In genomic region chr17:49576121-49576905, GRCh38 we compare ENCODE assay signal across 8 cellular contexts. TPM values are rescaled to one million over a fixed set of nuclear protein-coding genes. Genes with fewer than 3 reads are reported as not detected.
DNase-seq lines count a peak whose midpoint lies in the region; ATAC-seq and TF ChIP-seq lines count a peak whose summit lies in the region.

No MANE protein-coding gene starts in this region.

- TF ChIP-seq CTCF in MCF 10A (IDR thresholded peaks at IDR 0.05; ENCODE audit: unreplicated experiment) (no peak), smooth muscle cell (IDR thresholded peaks at IDR 0.05; ENCODE audit: borderline replicate concordance, insufficient read depth, poor library complexity, severe bottlenecking) (no peak)

- peaks cover 5% of the 10 kb centered on the region for H3K4me1 Mint-ChIP-seq in MCF 10A (ENCODE audit: insufficient read depth, unreplicated experiment)

- ATAC-seq in GM19397 (IDR thresholded peaks at IDR 0.05; ENCODE audit: unreplicated experiment), result no peak

- H3K27me3 ChIP-seq in smooth muscle cell (ENCODE audit: low read depth), result no peaks in the 10 kb centered on the region
- H3K27me3 ChIP-seq in Karpas-422 (ENCODE audit: low read length), result no peaks in the 10 kb centered on the region

- intact Hi-C loops in MCF 10A (cut with micrococcal nuclease), result no loop called here

- H3K4me3 ChIP-seq in smooth muscle cell (peak overlapping the region; percentile 63), Karpas-422 (ENCODE audit: low read length) (no peak overlapping the region)

- no peaks in the 10 kb centered on the region for H4K20me1 ChIP-seq in smooth muscle cell (ENCODE audit: low read depth)
- no peaks in the 10 kb centered on the region for H4K20me1 ChIP-seq in Karpas-422 (ENCODE audit: insufficient read depth, low read depth, low read length)

- H3K27ac ChIP-seq in smooth muscle cell (ENCODE audit: low read depth), result no peak overlapping the region
- no peak overlapping the region for H3K27ac ChIP-seq in Karpas-422 (ENCODE audit: low read length)

- H3K9me2 ChIP-seq in Karpas-422 (replicated peaks; ENCODE audit: insufficient read depth, low read length), result no peaks in the 10 kb centered on the region

- peaks cover 26% of the 10 kb centered on the region for H3K27me3 Mint-ChIP-seq in MCF 10A (ENCODE audit: insufficient read depth, unreplicated experiment)

- CTCF ChIA-PET in MCF 10A (lab: Yijun Ruan, JAX), result interaction anchor here (0.5 to 16.7 kb wide), 7 partner anchors 9 to 560 kb away, joined by 3 to 325 read pairs (median 3); partner anchors contain the start of gene SLC35B1

- WGBS in smooth muscle cell (ENCODE audit: low lambda C conversion rate), result 2% methylated on average over 11 of the region's 62 CpGs

- no peaks in the 10 kb centered on the region for H3F3A ChIP-seq in smooth muscle cell (ENCODE audit: low read depth)

- H3K79me2 ChIP-seq in smooth muscle cell (ENCODE audit: low read depth), result no peaks in the 10 kb centered on the region
- no peaks in the 10 kb centered on the region for H3K79me2 ChIP-seq in Karpas-422 (ENCODE audit: low read length)

- BruUV-seq in MCF 10A (replicated peaks; lab: Mats Ljungman, UMichigan), result no TSS peak

- no peaks in the 10 kb centered on the region for H3K36me3 Mint-ChIP-seq in MCF 10A (ENCODE audit: insufficient read depth, unreplicated experiment)

- no peaks in the 10 kb centered on the region for H3K9me3 ChIP-seq in smooth muscle cell (replicated peaks; ENCODE audit: low read depth)
- no peaks in the 10 kb centered on the region for H3K9me3 ChIP-seq in Karpas-422 (ENCODE audit: low read length)

- H3K9ac ChIP-seq in smooth muscle cell (ENCODE audit: low read depth) (peak overlapping the region; percentile 13), Karpas-422 (ENCODE audit: low read length) (no peak overlapping the region)

- POLR2A ChIA-PET in MCF 10A (lab: Yijun Ruan, JAX), result interaction anchor here (0.6 to 1.1 kb wide), 2 partner anchors 56 to 129 kb away, joined by 3 to 4 read pairs; no protein-coding TSS in a partner anchor

- H3K4me3 Mint-ChIP-seq in MCF 10A (ENCODE audit: unreplicated experiment), result peak overlapping the region; percentile 69

- H2AFZ ChIP-seq in smooth muscle cell (ENCODE audit: low read depth) (no peak overlapping the region), Karpas-422 (ENCODE audit: low read length) (no peak overlapping the region)

- H3K4me2 ChIP-seq in smooth muscle cell, result peak overlapping the region; percentile 91
- no peak overlapping the region for H3K4me2 ChIP-seq in Karpas-422 (ENCODE audit: low read depth, low read length, poor library complexity, severe bottlenecking)

- no peaks in the 10 kb centered on the region for H3K4me1 ChIP-seq in smooth muscle cell (ENCODE audit: low read depth)
- H3K4me1 ChIP-seq in Karpas-422 (ENCODE audit: low read length), result no peaks in the 10 kb centered on the region

- H3K9me3 Mint-ChIP-seq in MCF 10A (ENCODE audit: unreplicated experiment), result no peaks in the 10 kb centered on the region

- peak; percentile 57 for DNase-seq in EL
- DNase-seq in NCI-H1105 treated with DMSO at 0.1 percent for 48 hours (lab: John Stamatoyannopoulos, UW), result peak; percentile 25
- DNase-seq in MCF 10A (ENCODE audit: unreplicated experiment), result no peak
- peak; percentile 87 for DNase-seq in iPS-NIHi7 (ENCODE audit: extremely low spot score)
- DNase-seq in smooth muscle cell (lab: John Stamatoyannopoulos, UW; ENCODE audit: unreplicated experiment), result no peak
- DNase-seq in Karpas-422, result no peak
- no peak for DNase-seq in CD1c-positive myeloid dendritic cell (ENCODE audit: extremely low spot score)

- no peak overlapping the region for H3K27ac Mint-ChIP-seq in MCF 10A (ENCODE audit: low read depth, unreplicated experiment)

- no peaks in the 10 kb centered on the region for H3K36me3 ChIP-seq in smooth muscle cell (ENCODE audit: low read depth)
- no peaks in the 10 kb centered on the region for H3K36me3 ChIP-seq in Karpas-422 (ENCODE audit: insufficient read depth, low read length)

RNA-seq across cellular contexts. Expression of gene NXPH3, which starts 0.6 kb away (rescaled TPM):
- total RNA-seq in MCF 10A (2022), result not detected in 2 replicates
- total RNA-seq in smooth muscle cell, result 1.8 and 3.6 TPM in 2 replicates
- 1.3 and 1.5 TPM in 2 replicates for polyA plus RNA-seq in smooth muscle cell
- total RNA-seq in Karpas-422 (2014; rRNA removed; shearing (Covaris generic); ENCODE audit: low replicate concordance), result not detected in 2 replicates

Comparison
In these comparisons a context has a peak if more than half of its experiments do, and no peak if none do; other contexts are left out.
1. DNase-seq: peak in EL (single experiment), NCI-H1105 treated with DMSO at 0.1 percent for 48 hours (single experiment) and iPS-NIHi7 (single experiment); none in MCF 10A (single experiment), smooth muscle cell (single experiment), Karpas-422 (single experiment) and CD1c-positive myeloid dendritic cell (single experiment).